In the genomic region with DNA sequence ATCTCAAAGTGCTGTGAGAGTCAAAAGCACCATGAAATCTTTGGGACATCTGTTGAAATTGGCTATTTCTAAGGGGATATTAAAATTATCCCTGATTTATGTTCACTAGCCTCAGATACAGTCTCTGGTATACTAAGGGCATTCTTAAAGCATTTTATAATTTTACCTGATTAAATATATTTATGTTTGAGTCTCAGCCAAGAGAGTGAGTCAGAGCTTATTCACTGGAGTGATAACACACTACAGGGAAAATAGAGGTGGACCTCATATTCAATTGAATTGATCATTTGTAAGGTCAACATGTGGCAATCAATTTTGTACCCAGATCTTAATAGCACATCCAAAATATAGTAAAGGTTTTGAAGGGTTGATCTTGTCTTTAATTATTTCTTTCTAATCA, we compare ENCODE assay signal across 20 cellular contexts.
DNase-seq lines count a peak whose midpoint lies in the region; TF ChIP-seq lines count a peak whose summit lies in the region.
"Had no signal": no experiment of that assay in that cellular context is flagged by ENCODE, and none has a peak within 500 bp of the region (broad histone marks: within the 10 kb centered on the region; RNA-seq: fewer than 3 reads in every experiment).

No MANE protein-coding gene starts in this region.

- no peak overlapping the region for H3K4me3 ChIP-seq in mammary epithelial cell (replicated peaks in 1 of 3; ENCODE audit: insufficient read depth in 1 of 3, low read depth in 2 of 3, low read length in 3 of 3)
- H3K4me3 ChIP-seq in brain microvascular endothelial cell (ENCODE audit: low read depth, low read length): no peak overlapping the region
- no peak overlapping the region for H3K4me3 ChIP-seq in ovary
- H3K4me3 ChIP-seq: BLaER1 treated with 17β-estradiol and CSF1 and Interleukin-3, amounts not matched to agents 10 nM and 100 nM; GM12878 had no signal

- H3K4me1 ChIP-seq in mammary epithelial cell (ENCODE audit: insufficient read depth, low read length) (no peaks in the 10 kb centered on the region), ovary (ENCODE audit: insufficient read depth) (no peaks in the 10 kb centered on the region)
- H3K4me1 ChIP-seq: BLaER1 treated with 17β-estradiol and CSF1 and Interleukin-3, amounts not matched to agents 10 nM and 100 nM had no signal

- H3K4me3 Mint-ChIP-seq in MCF 10A (ENCODE audit: unreplicated experiment): no peak overlapping the region
- H3K4me3 Mint-ChIP-seq: B cell; CD4-positive, CD25-positive, alpha-beta regulatory T cell; CD8-positive, alpha-beta memory T cell; H9 had no signal

- no peaks in the 10 kb centered on the region for H4K20me1 ChIP-seq in mammary epithelial cell (ENCODE audit: insufficient read depth, low read length)
- H4K20me1 ChIP-seq: BLaER1 treated with 17β-estradiol and CSF1 and Interleukin-3, amounts not matched to agents 10 nM and 100 nM had no signal

- no peak for TF ChIP-seq POLR2A in ovary (IDR thresholded peaks at IDR 0.05)

- H3K36me3 Mint-ChIP-seq in MCF 10A (ENCODE audit: insufficient read depth, unreplicated experiment): no peaks in the 10 kb centered on the region
- H3K36me3 Mint-ChIP-seq: CD4-positive, CD25-positive, alpha-beta regulatory T cell; CD8-positive, alpha-beta memory T cell had no signal

- no peaks in the 10 kb centered on the region for H3K27me3 Mint-ChIP-seq in MCF 10A (ENCODE audit: insufficient read depth, unreplicated experiment)
- H3K27me3 Mint-ChIP-seq: B cell; CD4-positive, CD25-positive, alpha-beta regulatory T cell; CD8-positive, alpha-beta memory T cell had no signal

- TF ChIP-seq CTCF in MCF 10A (IDR thresholded peaks at IDR 0.05; ENCODE audit: unreplicated experiment): no peak
- TF ChIP-seq CTCF in mammary epithelial cell (conservative IDR thresholded peaks at IDR 0.05 in 1 of 2, IDR thresholded peaks at IDR 0.05 in 1 of 2; ENCODE audit: extremely low read depth in 1 of 2, insufficient read depth in 1 of 2, low read depth in 1 of 2, low read length in 2 of 2): no peak
- no peak for TF ChIP-seq CTCF in brain microvascular endothelial cell (IDR thresholded peaks at IDR 0.05; ENCODE audit: low read depth, low read length, missing control alignments)
- TF ChIP-seq CTCF in ovary (IDR thresholded peaks at IDR 0.05): no peak

- POLR2A ChIA-PET in MCF 10A (lab: Yijun Ruan, JAX): no interaction called here

- H3K27ac ChIP-seq in mammary epithelial cell (ENCODE audit: insufficient read depth, low read depth, low read length) (no peak overlapping the region), brain microvascular endothelial cell (no peak overlapping the region), ovary (no peak overlapping the region)
- H3K27ac ChIP-seq: BLaER1 treated with 17β-estradiol and CSF1 and Interleukin-3, amounts not matched to agents 10 nM and 100 nM had no signal

- H3K9me3 ChIP-seq in mammary epithelial cell (replicated peaks; ENCODE audit: insufficient read depth, low read length): no peaks in the 10 kb centered on the region
- H3K9me3 ChIP-seq in ovary: no peaks in the 10 kb centered on the region
- H3K9me3 ChIP-seq: BLaER1 treated with 17β-estradiol and CSF1 and Interleukin-3, amounts not matched to agents 10 nM and 100 nM had no signal

- H3K27me3 ChIP-seq in mammary epithelial cell (ENCODE audit: insufficient read depth, low read length) (no peaks in the 10 kb centered on the region), brain microvascular endothelial cell (replicated peaks) (no peaks in the 10 kb centered on the region), ovary (no peaks in the 10 kb centered on the region)
- H3K27me3 ChIP-seq: BLaER1 treated with 17β-estradiol and CSF1 and Interleukin-3, amounts not matched to agents 10 nM and 100 nM had no signal

- intact Hi-C loops in MCF 10A (cut with micrococcal nuclease) (no loop called here), mammary epithelial cell (cut with micrococcal nuclease) (no loop called here), ovary (cut with DNase I) (no loop called here)

- H3K9me3 Mint-ChIP-seq in MCF 10A (ENCODE audit: unreplicated experiment): no peaks in the 10 kb centered on the region

- no peaks in the 10 kb centered on the region for H3K79me2 ChIP-seq in mammary epithelial cell (ENCODE audit: insufficient read depth, low read length)

- no peak overlapping the region for H3K4me2 ChIP-seq in mammary epithelial cell (ENCODE audit: insufficient read depth, low read depth, low read length)
- H3K4me2 ChIP-seq: BLaER1 treated with 17β-estradiol and CSF1 and Interleukin-3, amounts not matched to agents 10 nM and 100 nM had no signal

- no peak overlapping the region for H3K9ac ChIP-seq in mammary epithelial cell (ENCODE audit: insufficient read depth, low read length)
- H3K9ac ChIP-seq: BLaER1 treated with 17β-estradiol and CSF1 and Interleukin-3, amounts not matched to agents 10 nM and 100 nM had no signal

- no peak overlapping the region for H2AFZ ChIP-seq in mammary epithelial cell (ENCODE audit: low read depth, low read length)

- BruUV-seq in MCF 10A (replicated peaks; lab: Mats Ljungman, UMichigan) (no TSS peak), mammary epithelial cell (replicated peaks; lab: Mats Ljungman, UMichigan) (no TSS peak)

- CTCF ChIA-PET in MCF 10A (lab: Yijun Ruan, JAX) (interaction anchor here (0.6 to 1.0 kb wide), 2 partner anchors 249 to 807 kb away, joined by 3 to 4 read pairs; no protein-coding TSS in a partner anchor), mammary epithelial cell (lab: Charles Lee; ENCODE audit: low non-redundant PET) (no interaction called here)

- H3K27ac Mint-ChIP-seq in MCF 10A (ENCODE audit: low read depth, unreplicated experiment): no peak overlapping the region
- H3K27ac Mint-ChIP-seq: B cell; CD4-positive, CD25-positive, alpha-beta regulatory T cell; CD8-positive, alpha-beta memory T cell had no signal

- DNase-seq in MCF 10A (ENCODE audit: unreplicated experiment) (peak; percentile 1), mammary epithelial cell (no peak), brain microvascular endothelial cell (peak; percentile 6), iris pigment epithelial cell (ENCODE audit: low read depth) (peak; percentile 4), CD1c-positive myeloid dendritic cell (ENCODE audit: extremely low spot score) (no peak), NCI-H526 (lab: John Stamatoyannopoulos, UW) (no peak), ovary (no peak)
- DNase-seq in activated CD8-positive, alpha-beta memory T cell treated with anti-CD3 and anti-CD28 coated beads, Interleukin-2, amount 50 U/mL, for 48 hours: no peak
- DNase-seq: 8988T; CD4-positive, CD25-positive, alpha-beta regulatory T cell; CD8-positive, alpha-beta memory T cell; COR-L47; DMS 273 treated with DMSO at 0.1 percent for 48 hours; DMS53; DND-41; EL; H9 had no signal

- in situ Hi-C loops in mammary epithelial cell (cut with MboI; ENCODE audit: low sequenced_read_pairs in 2 of 2) (loop anchor here in 1 of 2 donors (25.0 kb wide), 1 partner anchor 1629 kb away; no protein-coding TSS in a partner anchor), brain microvascular endothelial cell (cut with HindIII; ENCODE audit: low pct_ligation_motif_present, low sequenced_read_pairs) (no loop called here)

- no peak for TF ChIP-seq EP300 in ovary (IDR thresholded peaks at IDR 0.05)

- H3K36me3 ChIP-seq in mammary epithelial cell (ENCODE audit: insufficient read depth, low read length) (no peaks in the 10 kb centered on the region), brain microvascular endothelial cell (replicated peaks) (no peaks in the 10 kb centered on the region), ovary (no peaks in the 10 kb centered on the region)
- H3K36me3 ChIP-seq: BLaER1 treated with 17β-estradiol and CSF1 and Interleukin-3, amounts not matched to agents 10 nM and 100 nM had no signal

- H3K4me1 Mint-ChIP-seq in MCF 10A (ENCODE audit: insufficient read depth, unreplicated experiment): no peaks in the 10 kb centered on the region
- H3K4me1 Mint-ChIP-seq: B cell; CD4-positive, CD25-positive, alpha-beta regulatory T cell; CD8-positive, alpha-beta memory T cell had no signal

- dilution Hi-C loops in mammary epithelial cell (cut with HindIII; ENCODE audit: low sequenced_read_pairs): no loop called here

Comparison
In these comparisons a context has a peak if more than half of its experiments do, and no peak if none do; other contexts are left out.
1. DNase-seq: peak in MCF 10A (single experiment), brain microvascular endothelial cell (single experiment) and iris pigment epithelial cell (single experiment); none in mammary epithelial cell (single experiment), activated CD8-positive, alpha-beta memory T cell treated with anti-CD3 and anti-CD28 coated beads, Interleukin-2, amount 50 U/mL, for 48 hours (single experiment), CD1c-positive myeloid dendritic cell (single experiment), NCI-H526 (0 of 2) and ovary (0 of 5).